ENCODE assay signal across 10 cellular contexts in genomic region chr6:84284428-84285033, GRCh38. TPM values are rescaled to one million over a fixed set of nuclear protein-coding genes. Genes with fewer than 3 reads are reported as not detected.
DNase-seq lines count a peak whose midpoint lies in the region; ATAC-seq and TF ChIP-seq lines count a peak whose summit lies in the region.
"Had no signal": no experiment of that assay in that cellular context is flagged by ENCODE, and none has a peak within 500 bp of the region (broad histone marks: within the 10 kb centered on the region; RNA-seq: fewer than 3 reads in every experiment).

No MANE protein-coding gene starts in this region.

- peak; percentile 50 for ATAC-seq in GM21717 (IDR thresholded peaks at IDR 0.05; ENCODE audit: unreplicated experiment)
- ATAC-seq in HG02759 (IDR thresholded peaks at IDR 0.05; ENCODE audit: unreplicated experiment) = no peak
- ATAC-seq in naive thymus-derived CD8-positive, alpha-beta T cell = no peak

- no TSS peak for BruUV-seq in Caco-2 (replicated peaks; lab: Mats Ljungman, UMichigan)

- no peaks in the 10 kb centered on the region for H3K4me1 Mint-ChIP-seq in Caco-2 (ENCODE audit: low read depth, unreplicated experiment)
- H3K4me1 Mint-ChIP-seq in activated CD4-positive, alpha-beta T cell treated with anti-CD3 and anti-CD28 coated beads, Interleukin-2, amount 10 ng/mL, durations not matched to agents 7 days and 5 days = no peaks in the 10 kb centered on the region
- H3K4me1 Mint-ChIP-seq in naive thymus-derived CD8-positive, alpha-beta T cell = no peaks in the 10 kb centered on the region

- no peaks in the 10 kb centered on the region for H3K79me2 ChIP-seq in OCI-LY3 (ENCODE audit: low read length)

- DNase-seq in Caco-2 = peak in 1 of 2 experiments; percentile 8
- peak in 1 of 2 donors; percentile 24 for DNase-seq in foreskin fibroblast
- DNase-seq in GM19240 (ENCODE audit: insufficient read length, low spot score) = no peak
- DNase-seq in activated CD4-positive, alpha-beta T cell treated with anti-CD3 and anti-CD28 coated beads, Interleukin-2, amount 10 ng/mL, durations not matched to agents 7 days and 5 days = no peak
- DNase-seq in naive thymus-derived CD8-positive, alpha-beta T cell = no peak
- DNase-seq: activated CD4-positive, alpha-beta T cell treated with anti-CD3 and anti-CD28 coated beads, Interleukin-2, amount 50 U/mL, for 4 hours; foreskin melanocyte had no signal

- H3K9ac ChIP-seq in OCI-LY3 (ENCODE audit: low read length) = no peak overlapping the region

- peaks cover 3% of the 10 kb centered on the region for H3K27me3 Mint-ChIP-seq in Caco-2 (ENCODE audit: insufficient read depth, unreplicated experiment)
- peaks cover 5% of the 10 kb centered on the region for H3K27me3 Mint-ChIP-seq in activated CD4-positive, alpha-beta T cell treated with anti-CD3 and anti-CD28 coated beads, Interleukin-2, amount 10 ng/mL, durations not matched to agents 7 days and 5 days
- peaks cover 9 to 21% (median 18%) of the 10 kb centered on the region in 5 donors for H3K27me3 Mint-ChIP-seq in naive thymus-derived CD8-positive, alpha-beta T cell

- H3K27ac Mint-ChIP-seq in Caco-2 (ENCODE audit: unreplicated experiment) = no peak overlapping the region
- H3K27ac Mint-ChIP-seq in activated CD4-positive, alpha-beta T cell treated with anti-CD3 and anti-CD28 coated beads, Interleukin-2, amount 10 ng/mL, durations not matched to agents 7 days and 5 days = no peak overlapping the region
- no peak overlapping the region for H3K27ac Mint-ChIP-seq in naive thymus-derived CD8-positive, alpha-beta T cell

- H3K36me3 ChIP-seq in Caco-2 (ENCODE audit: control insufficient read depth, insufficient read depth, low read length) (no peaks in the 10 kb centered on the region), OCI-LY3 (replicated peaks; ENCODE audit: low read depth, low read length) (no peaks in the 10 kb centered on the region)

- peak overlapping the region; percentile 38 for H3K4me2 ChIP-seq in OCI-LY3 (ENCODE audit: low read length)

- H3K9me3 Mint-ChIP-seq in Caco-2 (ENCODE audit: unreplicated experiment) = no peaks in the 10 kb centered on the region
- peaks cover 3% of the 10 kb centered on the region for H3K9me3 Mint-ChIP-seq in activated CD4-positive, alpha-beta T cell treated with anti-CD3 and anti-CD28 coated beads, Interleukin-2, amount 10 ng/mL, durations not matched to agents 7 days and 5 days
- H3K9me3 Mint-ChIP-seq in naive thymus-derived CD8-positive, alpha-beta T cell = peaks cover 0 to 11% (median 10%) of the 10 kb centered on the region in 9 donors

- no peak overlapping the region for H3K4me3 Mint-ChIP-seq in Caco-2 (ENCODE audit: unreplicated experiment)
- no peak overlapping the region for H3K4me3 Mint-ChIP-seq in activated CD4-positive, alpha-beta T cell treated with anti-CD3 and anti-CD28 coated beads, Interleukin-2, amount 10 ng/mL, durations not matched to agents 7 days and 5 days
- no peak overlapping the region for H3K4me3 Mint-ChIP-seq in naive thymus-derived CD8-positive, alpha-beta T cell

- H2AFZ ChIP-seq in OCI-LY3 (ENCODE audit: low read depth, low read length) = peak overlapping the region; percentile 66

- H3K27me3 ChIP-seq in Caco-2 (replicated peaks; ENCODE audit: control insufficient read depth, insufficient read depth, low read length) = no peaks in the 10 kb centered on the region
- no peaks in the 10 kb centered on the region for H3K27me3 ChIP-seq in OCI-LY3 (ENCODE audit: low read depth, low read length)

- CTCF ChIA-PET in Caco-2 (lab: Charles Lee) = interaction anchor here (0.6 kb wide), 2 partner anchors 24 to 285 kb away, joined by 3 to 4 read pairs; no protein-coding TSS in a partner anchor
- CTCF ChIA-PET in activated CD4-positive, alpha-beta T cell treated with anti-CD3 and anti-CD28 coated beads, Interleukin-2, amount 10 ng/mL, durations not matched to agents 7 days and 5 days (lab: Charles Lee) = no interaction called here

- H3K4me3 ChIP-seq in Caco-2 (ENCODE audit: low read depth, low read length) (no peak overlapping the region), OCI-LY3 (ENCODE audit: low read length) (no peak overlapping the region), foreskin fibroblast (ENCODE audit: low read depth in 1 of 2, low read length in 2 of 2) (no peak overlapping the region)

- H3K4me1 ChIP-seq in Caco-2 (no peaks in the 10 kb centered on the region), OCI-LY3 (ENCODE audit: low read length) (peaks cover 6% of the 10 kb centered on the region; the same call in 1 of the 2 replicates)

- TF ChIP-seq CTCF in Caco-2 (IDR thresholded peaks at IDR 0.05; ENCODE audit: insufficient read depth in 1 of 2, low read depth in 1 of 2, low read length in 1 of 2, severe bottlenecking in 1 of 2, unreplicated experiment in 1 of 2) (peak; percentile 22 to 51), OCI-LY3 (IDR thresholded peaks at IDR 0.05; ENCODE audit: low read depth, low read length) (peak; percentile 94), foreskin fibroblast (IDR thresholded peaks at IDR 0.05; ENCODE audit: low read depth, low read length) (peak; percentile 14)

- H4K20me1 ChIP-seq in OCI-LY3 (ENCODE audit: insufficient read depth, low read length) = no peaks in the 10 kb centered on the region

- H3K9me3 ChIP-seq in Caco-2 = no peaks in the 10 kb centered on the region
- no peaks in the 10 kb centered on the region for H3K9me3 ChIP-seq in OCI-LY3 (ENCODE audit: insufficient read depth, low read length)

- POLR2A ChIA-PET in Caco-2 (lab: Charles Lee) = no interaction called here
- POLR2A ChIA-PET in activated CD4-positive, alpha-beta T cell treated with anti-CD3 and anti-CD28 coated beads, Interleukin-2, amount 10 ng/mL, durations not matched to agents 7 days and 5 days (lab: Charles Lee) = no interaction called here
- POLR2A ChIA-PET in naive thymus-derived CD8-positive, alpha-beta T cell (lab: Charles Lee) = no interaction called here

- no peaks in the 10 kb centered on the region for H3K36me3 Mint-ChIP-seq in Caco-2 (ENCODE audit: insufficient read depth, unreplicated experiment)
- no peaks in the 10 kb centered on the region for H3K36me3 Mint-ChIP-seq in activated CD4-positive, alpha-beta T cell treated with anti-CD3 and anti-CD28 coated beads, Interleukin-2, amount 10 ng/mL, durations not matched to agents 7 days and 5 days (ENCODE audit: low read depth)
- H3K36me3 Mint-ChIP-seq in naive thymus-derived CD8-positive, alpha-beta T cell = peaks cover 0 to 7% (median 0%) of the 10 kb centered on the region in 3 donors

- H3K27ac ChIP-seq in OCI-LY3 (ENCODE audit: low read length) = no peak overlapping the region

- intact Hi-C loops in Caco-2 (cut with micrococcal nuclease; ENCODE audit: unreplicated experiment) = loop anchor here (1.0 kb wide), 1 partner anchor 285 kb away; no protein-coding TSS in a partner anchor

RNA-seq across cellular contexts. Expression of gene CEP162, which starts 57.1 kb away (rescaled TPM):
- 6.8 and 7.3 TPM in 2 replicates for total RNA-seq in Caco-2 (2022)
- total RNA-seq in activated CD4-positive, alpha-beta T cell treated with anti-CD3 and anti-CD28 coated beads, Interleukin-2, amount 10 ng/mL, durations not matched to agents 7 days and 5 days = 10 to 100 TPM; 10.6 to 11.5 TPM
- total RNA-seq in naive thymus-derived CD8-positive, alpha-beta T cell = 1 to 10 TPM; 9.1 to 9.4 TPM
- polyA plus RNA-seq in naive thymus-derived CD8-positive, alpha-beta T cell = 1 to 10 TPM; 2.4 to 7.7 (median 7.6) TPM

Comparison
In these comparisons a context has a peak if more than half of its experiments do, and no peak if none do; other contexts are left out.
1. CTCF ChIP-seq: peak in every context shown above with its lines; median percentile 94 in OCI-LY3; 36 in Caco-2; 14 in foreskin fibroblast.